In the genomic region with DNA sequence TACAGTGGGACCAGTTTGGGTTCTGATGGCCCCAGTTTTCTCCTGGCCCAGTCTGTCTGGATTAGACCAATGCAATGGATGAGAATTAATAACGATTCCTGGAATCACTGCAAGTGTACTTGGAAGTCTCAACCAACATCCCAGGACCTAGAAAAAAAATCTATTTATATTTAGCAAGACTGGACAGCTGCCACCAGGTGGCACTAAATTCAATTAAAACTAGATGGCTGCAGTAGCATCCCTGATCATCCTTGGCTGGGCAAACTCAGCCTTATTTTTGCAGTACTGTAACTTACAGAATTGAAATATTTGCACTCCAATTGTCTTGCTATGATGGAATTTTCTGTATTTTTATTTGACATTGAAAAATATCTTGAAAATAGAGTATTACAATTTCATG, we compare ENCODE assay signal across 8 cellular contexts.
DNase-seq lines count a peak whose midpoint lies in the region; ATAC-seq, FAIRE-seq and TF ChIP-seq lines count a peak whose summit lies in the region.

No MANE protein-coding gene starts in this region.

- POLR2A ChIA-PET in Caco-2 (lab: Charles Lee) = no interaction called here

- intact Hi-C loops in Caco-2 (cut with micrococcal nuclease; ENCODE audit: unreplicated experiment) = loop anchor here (1.0 to 5.0 kb wide), 4 partner anchors 167 to 1628 kb away; a partner anchor contains a TSS

- no TSS peak for BruUV-seq in Caco-2 (replicated peaks; lab: Mats Ljungman, UMichigan)

- H3K4me3 ChIP-seq in Caco-2 (ENCODE audit: low read depth, low read length) (no peak overlapping the region), bronchial epithelial cell (ENCODE audit: low read depth, low read length) (no peak overlapping the region)

- no peak for ATAC-seq in GM19023 (IDR thresholded peaks at IDR 0.05; ENCODE audit: unreplicated experiment)

- H3K27ac Mint-ChIP-seq in Caco-2 (ENCODE audit: unreplicated experiment) = no peak overlapping the region

- FAIRE-seq in H54 (lab: Jason Lieb, UNC) (peak; percentile 92), bronchial epithelial cell (lab: Jason Lieb, UNC) (no peak)

- TF ChIP-seq POLR2A in H54 (IDR thresholded peaks at IDR 0.05; ENCODE audit: low read depth, low read length) = no peak

- H3K9me3 ChIP-seq in Caco-2 = no peaks in the 10 kb centered on the region

- H3K4me3 Mint-ChIP-seq in Caco-2 (ENCODE audit: unreplicated experiment) = no peak overlapping the region

- H3K36me3 ChIP-seq in Caco-2 (ENCODE audit: control insufficient read depth, insufficient read depth, low read length) (no peaks in the 10 kb centered on the region), bronchial epithelial cell (ENCODE audit: control insufficient read depth, insufficient read depth, low read length) (no peaks in the 10 kb centered on the region)

- TF ChIP-seq CTCF in Caco-2 (IDR thresholded peaks at IDR 0.05; ENCODE audit: insufficient read depth in 1 of 2, low read depth in 1 of 2, low read length in 1 of 2, severe bottlenecking in 1 of 2, unreplicated experiment in 1 of 2) (peak; percentile 52 to 56), bronchial epithelial cell (IDR thresholded peaks at IDR 0.05; ENCODE audit: insufficient read depth, low read length, severe bottlenecking) (peak; percentile 48)

- H3K27me3 ChIP-seq in Caco-2 (replicated peaks; ENCODE audit: control insufficient read depth, insufficient read depth, low read length) = no peaks in the 10 kb centered on the region
- no peaks in the 10 kb centered on the region for H3K27me3 ChIP-seq in bronchial epithelial cell (ENCODE audit: control insufficient read depth, insufficient read depth, low read length)

- H3K4me1 Mint-ChIP-seq in Caco-2 (ENCODE audit: low read depth, unreplicated experiment) = no peaks in the 10 kb centered on the region

- no peaks in the 10 kb centered on the region for H3K36me3 Mint-ChIP-seq in Caco-2 (ENCODE audit: insufficient read depth, unreplicated experiment)

- CTCF ChIA-PET in Caco-2 (lab: Charles Lee) = no interaction called here

- DNase-seq in Caco-2 = peak; percentile 38 to 48
- DNase-seq in H54 (ENCODE audit: insufficient read length, low spot score) = peak; percentile 7
- peak; percentile 60 for DNase-seq in NCI-H1105 (lab: John Stamatoyannopoulos, UW)
- peak; percentile 51 for DNase-seq in SKM-1 treated with dmso at 0.1 percent for 144 hours (lab: John Stamatoyannopoulos, UW; ENCODE audit: unreplicated experiment)
- DNase-seq in bronchial epithelial cell (ENCODE audit: low read depth) = peak; percentile 31
- DNase-seq in kidney tubule cell (ENCODE audit: low spot score) = peak; percentile 55
- DNase-seq in stimulated activated naive CD4-positive, alpha-beta T cell treated with Interleukin-2 at 50 U/mL for 16 hours (lab: John Stamatoyannopoulos, UW) = peak; percentile 4

- no peaks in the 10 kb centered on the region for H3K9me3 Mint-ChIP-seq in Caco-2 (ENCODE audit: unreplicated experiment)

- H3K27me3 Mint-ChIP-seq in Caco-2 (ENCODE audit: insufficient read depth, unreplicated experiment) = no peaks in the 10 kb centered on the region

- no peaks in the 10 kb centered on the region for H3K4me1 ChIP-seq in Caco-2

Comparison
In these comparisons a context has a peak if more than half of its experiments do, and no peak if none do; other contexts are left out.
1. DNase-seq: peak in every context shown above with its lines; median percentile 60 in NCI-H1105; 55 in kidney tubule cell; 51 in SKM-1 treated with dmso at 0.1 percent for 144 hours; 43 in Caco-2; 31 in bronchial epithelial cell; 7 in H54; 4 in stimulated activated naive CD4-positive, alpha-beta T cell treated with Interleukin-2 at 50 U/mL for 16 hours.